8 cellular contexts compared by ENCODE assay signal in the genomic region with DNA sequence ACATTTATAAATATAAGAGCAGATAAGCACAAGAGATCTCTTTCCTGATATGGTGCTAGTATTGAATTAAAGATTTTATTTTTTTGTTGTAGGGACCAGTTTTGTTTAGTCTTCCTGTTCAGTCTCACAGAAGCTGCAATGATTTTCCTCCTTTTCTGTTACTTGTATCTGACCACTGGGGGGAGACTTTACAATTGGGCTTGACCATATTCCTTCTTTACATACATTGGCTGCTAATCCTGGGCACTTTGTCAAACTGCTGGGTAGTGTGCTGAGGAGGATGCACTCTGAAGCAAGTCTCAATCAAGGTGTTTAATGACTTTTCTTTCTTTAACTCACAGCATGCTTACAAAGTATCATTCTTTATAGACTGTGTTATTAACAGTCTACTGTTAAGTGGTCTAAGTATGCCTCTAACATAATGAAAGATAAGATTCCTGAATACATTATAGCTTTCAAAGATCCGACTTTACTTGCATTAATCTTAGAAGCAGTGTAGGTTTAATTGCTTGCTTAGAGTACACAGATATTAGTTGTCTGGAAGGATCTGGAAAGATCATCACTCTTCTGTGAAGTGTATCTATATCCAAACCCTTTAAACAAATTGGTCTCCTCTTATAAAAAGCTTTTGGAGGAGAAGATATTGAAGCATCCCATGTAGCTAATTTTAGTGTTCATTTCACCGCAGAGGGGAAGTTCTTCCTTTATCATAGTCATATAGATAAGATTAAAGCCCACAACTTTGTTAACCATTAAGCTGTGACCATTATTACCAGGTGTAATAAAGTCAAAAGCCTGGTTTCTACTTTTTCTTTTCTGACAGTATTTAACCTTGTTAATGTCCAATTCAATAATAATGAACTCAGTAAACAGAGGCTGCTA. TPM values are rescaled to one million over a fixed set of nuclear protein-coding genes. Genes with fewer than 3 reads are reported as not detected.
DNase-seq lines count a peak whose midpoint lies in the region; ATAC-seq and TF ChIP-seq lines count a peak whose summit lies in the region.

No MANE protein-coding gene starts in this region.

- H4K20me1 ChIP-seq in OCI-LY3 (ENCODE audit: insufficient read depth, low read length): peaks cover 10% of the 10 kb centered on the region

- H3K27me3 ChIP-seq in OCI-LY3 (ENCODE audit: low read depth, low read length) (peaks cover 9% of the 10 kb centered on the region; the same call in 1 of the 2 replicates), mesendoderm (ENCODE audit: insufficient read depth, low read length, poor library complexity) (no peaks in the 10 kb centered on the region)

- no peaks in the 10 kb centered on the region for H3K36me3 ChIP-seq in OCI-LY3 (replicated peaks; ENCODE audit: low read depth, low read length)
- no peaks in the 10 kb centered on the region for H3K36me3 ChIP-seq in mesendoderm (ENCODE audit: control insufficient read depth, insufficient read depth, low read length)

- no peak overlapping the region for H3K4ac ChIP-seq in mesendoderm (ENCODE audit: low read depth, low read length)

- no peak overlapping the region for H2BK5ac ChIP-seq in mesendoderm (ENCODE audit: low read length)

- H3K56ac ChIP-seq in mesendoderm (ENCODE audit: low read length): no peak overlapping the region

- no CpG with 5 or more reads among the region's 2 CpGs for WGBS in mesendoderm (ENCODE audit: extremely low coverage, insufficient coverage, low lambda C conversion rate)

- no peaks in the 10 kb centered on the region for H3K9me3 ChIP-seq in OCI-LY3 (ENCODE audit: insufficient read depth, low read length)

- ATAC-seq in GM19463 (IDR thresholded peaks at IDR 0.05; ENCODE audit: unreplicated experiment) (peak; percentile 25), HG03039 (IDR thresholded peaks at IDR 0.05; ENCODE audit: unreplicated experiment) (no peak), HG03135 (IDR thresholded peaks at IDR 0.05; ENCODE audit: unreplicated experiment) (no peak)

- no peak overlapping the region for H3K18ac ChIP-seq in mesendoderm (ENCODE audit: low read length)

- no peak overlapping the region for H4K5ac ChIP-seq in mesendoderm (ENCODE audit: low read length)

- H2AFZ ChIP-seq in OCI-LY3 (ENCODE audit: low read depth, low read length): no peak overlapping the region

- H2BK15ac ChIP-seq in mesendoderm (replicated peaks; ENCODE audit: low read depth): no peak overlapping the region

- H3K4me1 ChIP-seq in OCI-LY3 (ENCODE audit: low read length): peaks cover 26% of the 10 kb centered on the region
- peaks cover 5% of the 10 kb centered on the region for H3K4me1 ChIP-seq in mesendoderm (ENCODE audit: control insufficient read depth, low read depth, low read length)

- peak; percentile 77 for DNase-seq in DMS114 treated with DMSO at 0.1 percent for 48 hours (lab: John Stamatoyannopoulos, UW; ENCODE audit: unreplicated experiment)
- peak; percentile 84 for DNase-seq in HuH-7 (ENCODE audit: low spot score)
- DNase-seq in cerebellum (ENCODE audit: low spot score): peak; percentile 26
- DNase-seq in mesendoderm: peak; percentile 83

- no peak overlapping the region for H2AK5ac ChIP-seq in mesendoderm (ENCODE audit: low read length)

- peaks cover 2% of the 10 kb centered on the region for H3K79me1 ChIP-seq in mesendoderm (ENCODE audit: low read length)

- H3K4me2 ChIP-seq in OCI-LY3 (ENCODE audit: low read length) (peak overlapping the region; percentile 38), mesendoderm (ENCODE audit: low read length) (no peak overlapping the region)

- no peak overlapping the region; the same call in 1 of the 2 replicates for H3K4me3 ChIP-seq in OCI-LY3 (ENCODE audit: low read length)
- H3K4me3 ChIP-seq in mesendoderm (ENCODE audit: low read length): no peak overlapping the region

- H3K79me2 ChIP-seq in OCI-LY3 (ENCODE audit: low read length): peaks cover 75% of the 10 kb centered on the region
- H3K79me2 ChIP-seq in mesendoderm (ENCODE audit: control insufficient read depth, insufficient read depth, low read length): peaks cover 52% of the 10 kb centered on the region

- H3K9ac ChIP-seq in OCI-LY3 (ENCODE audit: low read length) (no peak overlapping the region), mesendoderm (ENCODE audit: low read length) (no peak overlapping the region)

- TF ChIP-seq CTCF in OCI-LY3 (IDR thresholded peaks at IDR 0.05; ENCODE audit: low read depth, low read length): peak; percentile 65

- H3K23ac ChIP-seq in mesendoderm (ENCODE audit: low read length): no peak overlapping the region

- no peak overlapping the region for H4K8ac ChIP-seq in mesendoderm (ENCODE audit: low read depth, low read length)

- H3K27ac ChIP-seq in OCI-LY3 (ENCODE audit: low read length) (no peak overlapping the region), mesendoderm (ENCODE audit: low read depth, low read length) (no peak overlapping the region)

- H2BK120ac ChIP-seq in mesendoderm (ENCODE audit: low read depth, low read length): no peak overlapping the region

RNA-seq across cellular contexts. Expression of gene PALS2, which starts 3.2 kb away (rescaled TPM):
- 81.8 TPM for total RNA-seq in cerebellum
- polyA plus RNA-seq in mesendoderm (2013, experiment 1 of 2): 55.9 TPM
- polyA plus RNA-seq in mesendoderm (2013, experiment 2 of 2): 55.4 TPM

Comparison
In these comparisons a context has a peak if more than half of its experiments do, and no peak if none do; other contexts are left out.
1. DNase-seq: peak in every context shown above with its lines; median percentile 84 in HuH-7; 83 in mesendoderm; 77 in DMS114 treated with DMSO at 0.1 percent for 48 hours; 26 in cerebellum.